In the genomic region with DNA sequence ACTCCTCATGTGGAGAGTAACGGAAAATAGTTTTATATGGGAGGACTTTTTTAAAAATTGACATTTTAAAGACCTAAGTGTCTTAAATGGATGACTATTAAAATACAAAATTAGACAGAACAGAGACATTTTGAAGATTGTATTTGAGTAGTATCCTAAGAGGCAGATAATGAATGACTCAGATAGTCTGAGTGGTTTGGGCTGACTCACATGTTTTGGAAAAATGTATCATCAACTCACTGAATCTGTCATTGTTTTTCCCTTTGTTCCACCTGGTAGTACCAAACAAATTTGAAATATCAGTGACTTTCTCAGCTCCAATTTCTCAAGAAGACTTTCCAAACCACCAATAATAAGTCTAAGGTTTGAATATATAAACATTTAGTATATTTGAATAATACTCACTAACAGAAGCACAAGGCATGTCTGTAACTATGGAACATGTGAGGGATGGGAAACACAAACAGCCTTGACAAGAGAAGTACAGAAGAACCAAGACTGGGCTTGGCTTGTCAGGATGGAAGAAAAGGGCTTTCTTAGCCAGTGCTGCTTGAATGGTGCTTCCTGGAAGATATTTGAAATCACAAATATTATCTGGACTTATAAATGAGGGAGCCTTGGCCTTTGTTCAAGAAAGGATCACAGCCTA, we compare ENCODE assay signal across 12 cellular contexts.
DNase-seq lines count a peak whose midpoint lies in the region; ATAC-seq and TF ChIP-seq lines count a peak whose summit lies in the region.
"Had no signal": no experiment of that assay in that cellular context is flagged by ENCODE, and none has a peak within 500 bp of the region (broad histone marks: within the 10 kb centered on the region; RNA-seq: fewer than 3 reads in every experiment).

No MANE protein-coding gene starts in this region.

- peak; percentile 33 for DNase-seq in AG09309 (ENCODE audit: low read depth)
- peak; percentile 49 for DNase-seq in HFF-Myc (ENCODE audit: extremely low read depth, low read depth)
- peak; percentile 86 for DNase-seq in amniotic epithelial cell (ENCODE audit: low read depth)
- peak; percentile 12 for DNase-seq in glomerular visceral epithelial cell (ENCODE audit: extremely low spot score)
- DNase-seq in NCI-H1694 (lab: John Stamatoyannopoulos, UW), result no peak
- DNase-seq in stimulated activated naive CD4-positive, alpha-beta T cell treated with Interleukin-2 at 50 U/mL for 16 hours (lab: John Stamatoyannopoulos, UW), result no peak
- no peak for DNase-seq in dorsolateral prefrontal cortex
- DNase-seq: activated gamma-delta T cell, Calu3 had no signal

- H3K27ac ChIP-seq in dorsolateral prefrontal cortex, result peak overlapping the region in 11 of 59 donors; percentile 10 to 61 (median 24)

- no peak overlapping the region for H3K4me3 ChIP-seq in AG09309 (ENCODE audit: control insufficient read depth, low read depth, low read length)
- no peak overlapping the region for H3K4me3 ChIP-seq in HFF-Myc (replicated peaks; ENCODE audit: low read depth, low read length)
- H3K4me3 ChIP-seq in dorsolateral prefrontal cortex, result no peak overlapping the region
- H3K4me3 ChIP-seq: lung, skin epidermis had no signal

- no peaks in the 10 kb centered on the region for H3K27me3 ChIP-seq in dorsolateral prefrontal cortex

- intact Hi-C loops in dorsolateral prefrontal cortex (cut with DNase I), result no loop called here

- no peak for ATAC-seq in HG02759 (IDR thresholded peaks at IDR 0.05; ENCODE audit: unreplicated experiment)

- TF ChIP-seq CTCF in AG09309 (IDR thresholded peaks at IDR 0.05; ENCODE audit: control insufficient read depth, insufficient read depth, low read depth, low read length, missing control alignments) (no peak), HFF-Myc (IDR thresholded peaks at IDR 0.05; ENCODE audit: low read depth, low read length, missing control alignments) (no peak), dorsolateral prefrontal cortex (IDR thresholded peaks at IDR 0.05 in 54 of 56, conservative IDR thresholded peaks at IDR 0.05 in 2 of 56; ENCODE audit: low read depth in 1 of 56, partially characterized antibody in 56 of 56) (no peak)

Comparison
In these comparisons a context has a peak if more than half of its experiments do, and no peak if none do; other contexts are left out.
1. DNase-seq: peak in AG09309 (single experiment), HFF-Myc (single experiment), amniotic epithelial cell (single experiment) and glomerular visceral epithelial cell (single experiment); none in NCI-H1694 (single experiment), stimulated activated naive CD4-positive, alpha-beta T cell treated with Interleukin-2 at 50 U/mL for 16 hours (single experiment) and dorsolateral prefrontal cortex (0 of 10).